Comparison of ENCODE assay signal across 13 cellular contexts in the genomic region with DNA sequence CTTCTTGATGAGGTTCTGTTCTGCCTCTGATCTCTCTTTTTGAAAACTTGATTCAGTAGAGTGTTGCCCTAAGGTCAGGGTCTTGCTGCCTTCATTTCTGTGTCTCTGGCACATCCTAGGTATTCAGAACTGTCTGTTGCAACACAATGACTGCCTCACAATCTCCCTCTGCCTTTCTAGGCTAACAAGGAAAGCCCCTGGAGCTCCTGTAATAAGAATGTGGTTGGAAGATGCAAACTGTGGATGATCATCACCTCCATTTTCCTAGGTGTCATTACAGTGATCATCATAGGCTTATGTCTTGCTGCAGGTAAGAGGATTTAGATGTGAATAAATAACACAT. TPM values are rescaled to one million over a fixed set of nuclear protein-coding genes. Genes with fewer than 3 reads are reported as not detected.
DNase-seq lines count a peak whose midpoint lies in the region; TF ChIP-seq lines count a peak whose summit lies in the region.
"Had no signal": no experiment of that assay in that cellular context is flagged by ENCODE, and none has a peak within 500 bp of the region (broad histone marks: within the 10 kb centered on the region; RNA-seq: fewer than 3 reads in every experiment).

No MANE protein-coding gene starts in this region.

- H3K9me3 Mint-ChIP-seq in chondrocyte (ENCODE audit: low read depth) (no peaks in the 10 kb centered on the region), type B pancreatic cell (peaks cover 8% of the 10 kb centered on the region)
- H3K9me3 Mint-ChIP-seq: activated T-cell treated with anti-CD3 and anti-CD28 coated beads, Interleukin-2, amount 50 U/mL, for 4 hours; effector memory CD8-positive, alpha-beta T cell had no signal

- CTCF ChIA-PET in RWPE1 (lab: Yijun Ruan, JAX): interaction anchor here (0.5 kb wide), 1 partner anchor 43 kb away, joined by 3 read pairs; no protein-coding TSS in a partner anchor

- no peaks in the 10 kb centered on the region for H3K36me3 Mint-ChIP-seq in chondrocyte (ENCODE audit: low read depth)
- peaks cover 12% of the 10 kb centered on the region for H3K36me3 Mint-ChIP-seq in type B pancreatic cell

- H3K9me3 ChIP-seq in cardiac muscle cell (ENCODE audit: low read depth) (no peaks in the 10 kb centered on the region), right atrium auricular region (no peaks in the 10 kb centered on the region), mucosa of stomach (ENCODE audit: control insufficient read depth, low read length) (no peaks in the 10 kb centered on the region)

- H3K4me1 ChIP-seq in cardiac muscle cell (ENCODE audit: low read depth) (peaks cover 40% of the 10 kb centered on the region), right atrium auricular region (peaks cover 0 to 20% of the 10 kb centered on the region in 2 donors), mucosa of stomach (ENCODE audit: control insufficient read depth, insufficient read depth, low read length) (peaks cover 53% of the 10 kb centered on the region)

- H3K27ac ChIP-seq in cardiac muscle cell (peak overlapping the region; percentile 68), right atrium auricular region (peak overlapping the region in 1 of 2 donors; percentile 13), RWPE1 (no peak overlapping the region)

- peak overlapping the region; percentile 73 for H3K27ac Mint-ChIP-seq in chondrocyte (ENCODE audit: unreplicated experiment)
- H3K27ac Mint-ChIP-seq in type B pancreatic cell: peak overlapping the region; percentile 71
- H3K27ac Mint-ChIP-seq: effector memory CD8-positive, alpha-beta T cell had no signal

- H3K4me3 ChIP-seq in cardiac muscle cell (peak overlapping the region; percentile 0), right atrium auricular region (no peak overlapping the region), mucosa of stomach (ENCODE audit: low read length) (peak overlapping the region; percentile 2)

- H3K9ac ChIP-seq in mucosa of stomach (ENCODE audit: low read length): peak overlapping the region; percentile 31

- no peaks in the 10 kb centered on the region for H3K36me3 ChIP-seq in cardiac muscle cell
- H3K36me3 ChIP-seq in right atrium auricular region: no peaks in the 10 kb centered on the region
- H3K36me3 ChIP-seq in mucosa of stomach (ENCODE audit: control insufficient read depth, insufficient read depth, low read length): no peaks in the 10 kb centered on the region

- TF ChIP-seq CTCF in cardiac muscle cell (IDR thresholded peaks at IDR 0.05; ENCODE audit: low read depth, low read length) (no peak), right atrium auricular region (IDR thresholded peaks at IDR 0.05) (no peak), chondrocyte (IDR thresholded peaks at IDR 0.05) (no peak), type B pancreatic cell (conservative IDR thresholded peaks at IDR 0.05) (no peak), RWPE1 (conservative IDR thresholded peaks at IDR 0.05; ENCODE audit: low read depth) (no peak)

- H3K27me3 Mint-ChIP-seq in chondrocyte (ENCODE audit: low read depth) (no peaks in the 10 kb centered on the region), type B pancreatic cell (peaks cover 2% of the 10 kb centered on the region)

- DNase-seq in cardiac muscle cell (ENCODE audit: low read depth in 1 of 2, low spot score in 1 of 2) (no peak), right atrium auricular region (ENCODE audit: low spot score) (no peak), chondrocyte (ENCODE audit: low spot score) (no peak), type B pancreatic cell (ENCODE audit: extremely low spot score, unreplicated experiment) (no peak), RWPE1 (ENCODE audit: low spot score) (no peak), SW 1271 (lab: John Stamatoyannopoulos, UW) (no peak), NCI-H2107 (lab: John Stamatoyannopoulos, UW) (no peak)
- DNase-seq: activated CD4-positive, alpha-beta T cell treated with anti-CD3 and anti-CD28 coated beads for 1 hour; activated T-cell treated with anti-CD3 and anti-CD28 coated beads, Interleukin-2, amount 50 U/mL, for 4 hours; effector memory CD8-positive, alpha-beta T cell; glutamatergic neuron; left colon had no signal

- H3K27me3 ChIP-seq in cardiac muscle cell (peaks cover 3% of the 10 kb centered on the region), right atrium auricular region (no peaks in the 10 kb centered on the region), mucosa of stomach (ENCODE audit: control insufficient read depth, insufficient read depth, low read length) (no peaks in the 10 kb centered on the region)

- H3K4me1 Mint-ChIP-seq in chondrocyte (ENCODE audit: low read depth) (peaks cover 51% of the 10 kb centered on the region), type B pancreatic cell (ENCODE audit: unreplicated experiment) (peaks cover 36% of the 10 kb centered on the region)

- H3K4me3 Mint-ChIP-seq in chondrocyte (ENCODE audit: unreplicated experiment): no peak overlapping the region
- H3K4me3 Mint-ChIP-seq in type B pancreatic cell: peak overlapping the region; percentile 17
- H3K4me3 Mint-ChIP-seq: activated T-cell treated with anti-CD3 and anti-CD28 coated beads, Interleukin-2, amount 50 U/mL, for 4 hours; effector memory CD8-positive, alpha-beta T cell had no signal

- POLR2A ChIA-PET in RWPE1 (lab: Yijun Ruan, JAX; ENCODE audit: low non-redundant PET): no interaction called here

RNA-seq across cellular contexts. Expression of a gene that starts 7.0 kb away (rescaled TPM):
- total RNA-seq in cardiac muscle cell (10.4 and 15.4 TPM in 2 replicates), right atrium auricular region (1 to 10 TPM; 1.5 to 1.8 TPM), chondrocyte (2.1 to 5.8 TPM (median 4.3 TPM) in 3 replicates), type B pancreatic cell (ENCODE audit: low replicate concordance) (8.4 and 11.9 TPM in 2 replicates)
- polyA plus RNA-seq in cardiac muscle cell: 10.0 and 18.8 TPM in 2 replicates

RNA-seq across cellular contexts. Expression of a gene that starts 39.9 kb away (rescaled TPM):
- total RNA-seq in cardiac muscle cell (not detected in 2 replicates), right atrium auricular region (under 1 TPM in 1 of 2 donors, not detected in 1; 0.12 TPM), chondrocyte (not detected in 3 replicates), type B pancreatic cell (ENCODE audit: low replicate concordance) (not detected in 2 replicates)
- 0.66 and 1.7 TPM in 2 replicates for polyA plus RNA-seq in cardiac muscle cell

RNA-seq across cellular contexts. Expression of a gene that starts 58.6 kb away (rescaled TPM):
- total RNA-seq in cardiac muscle cell (not detected in 2 replicates), right atrium auricular region (not detected), chondrocyte (not detected in 3 replicates), type B pancreatic cell (ENCODE audit: low replicate concordance) (0.48 TPM in 1 of 2 replicates, not detected in the other)
- not detected in 2 replicates for polyA plus RNA-seq in cardiac muscle cell
- total RNA-seq: activated T-cell treated with anti-CD3 and anti-CD28 coated beads, Interleukin-2, amount 50 U/mL, for 4 hours had no signal

Comparison
In these comparisons a context has a peak if more than half of its experiments do, and no peak if none do; other contexts are left out.
1. H3K4me3 ChIP-seq: peak in cardiac muscle cell (single experiment) and mucosa of stomach (single experiment); none in right atrium auricular region (0 of 2).